Comparison of ENCODE assay signal across 1 cellular context in genomic region chr11:64249563-64250405, GRCh38.
TF ChIP-seq lines count a peak whose summit lies in the region.

No MANE protein-coding gene starts in this region.

TF ChIP-seq in HepG2, 621 proteins besides CTCF, POLR2A, EP300 and RAD21 (continued from another document):
- TF ChIP-seq HOXA7 (CRISPR knock-in tag; IDR thresholded peaks at IDR 0.05) (no peak), RFXAP (CRISPR knock-in tag; IDR thresholded peaks at IDR 0.05; ENCODE audit: borderline replicate concordance) (no peak), E2F5 (CRISPR knock-in tag; conservative IDR thresholded peaks at IDR 0.05) (no peak), ZNF501 (CRISPR knock-in tag; IDR thresholded peaks at IDR 0.05) (no peak), ZNF496 (CRISPR knock-in tag; IDR thresholded peaks at IDR 0.05; ENCODE audit: insufficient replicate concordance) (no peak), RAD51 (IDR thresholded peaks at IDR 0.05; ENCODE audit: borderline replicate concordance) (no peak), ZNF83 (CRISPR knock-in tag; IDR thresholded peaks at IDR 0.05; ENCODE audit: borderline replicate concordance) (no peak), IKZF1 (IDR thresholded peaks at IDR 0.05) (no peak), CBFB (CRISPR knock-in tag; IDR thresholded peaks at IDR 0.05) (no peak), NFYB (CRISPR knock-in tag; IDR thresholded peaks at IDR 0.05) (no peak), HOXA3 (CRISPR knock-in tag; IDR thresholded peaks at IDR 0.05) (no peak)
- TF ChIP-seq, protein P1, sequence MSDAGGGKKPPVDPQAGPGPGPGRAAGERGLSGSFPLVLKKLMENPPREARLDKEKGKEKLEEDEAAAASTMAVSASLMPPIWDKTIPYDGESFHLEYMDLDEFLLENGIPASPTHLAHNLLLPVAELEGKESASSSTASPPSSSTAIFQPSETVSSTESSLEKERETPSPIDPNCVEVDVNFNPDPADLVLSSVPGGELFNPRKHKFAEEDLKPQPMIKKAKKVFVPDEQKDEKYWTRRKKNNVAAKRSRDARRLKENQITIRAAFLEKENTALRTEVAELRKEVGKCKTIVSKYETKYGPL (CRISPR knock-in tag; IDR thresholded peaks at IDR 0.05) = no peak
- TF ChIP-seq, protein P2, sequence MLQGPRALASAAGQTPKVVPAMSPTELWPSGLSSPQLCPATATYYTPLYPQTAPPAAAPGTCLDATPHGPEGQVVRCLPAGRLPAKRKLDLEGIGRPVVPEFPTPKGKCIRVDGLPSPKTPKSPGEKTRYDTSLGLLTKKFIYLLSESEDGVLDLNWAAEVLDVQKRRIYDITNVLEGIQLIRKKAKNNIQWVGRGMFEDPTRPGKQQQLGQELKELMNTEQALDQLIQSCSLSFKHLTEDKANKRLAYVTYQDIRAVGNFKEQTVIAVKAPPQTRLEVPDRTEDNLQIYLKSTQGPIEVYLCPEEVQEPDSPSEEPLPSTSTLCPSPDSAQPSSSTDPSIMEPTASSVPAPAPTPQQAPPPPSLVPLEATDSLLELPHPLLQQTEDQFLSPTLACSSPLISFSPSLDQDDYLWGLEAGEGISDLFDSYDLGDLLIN (CRISPR knock-in tag; IDR thresholded peaks at IDR 0.05; ENCODE audit: borderline replicate concordance) = no peak
- TF ChIP-seq, protein P3, sequence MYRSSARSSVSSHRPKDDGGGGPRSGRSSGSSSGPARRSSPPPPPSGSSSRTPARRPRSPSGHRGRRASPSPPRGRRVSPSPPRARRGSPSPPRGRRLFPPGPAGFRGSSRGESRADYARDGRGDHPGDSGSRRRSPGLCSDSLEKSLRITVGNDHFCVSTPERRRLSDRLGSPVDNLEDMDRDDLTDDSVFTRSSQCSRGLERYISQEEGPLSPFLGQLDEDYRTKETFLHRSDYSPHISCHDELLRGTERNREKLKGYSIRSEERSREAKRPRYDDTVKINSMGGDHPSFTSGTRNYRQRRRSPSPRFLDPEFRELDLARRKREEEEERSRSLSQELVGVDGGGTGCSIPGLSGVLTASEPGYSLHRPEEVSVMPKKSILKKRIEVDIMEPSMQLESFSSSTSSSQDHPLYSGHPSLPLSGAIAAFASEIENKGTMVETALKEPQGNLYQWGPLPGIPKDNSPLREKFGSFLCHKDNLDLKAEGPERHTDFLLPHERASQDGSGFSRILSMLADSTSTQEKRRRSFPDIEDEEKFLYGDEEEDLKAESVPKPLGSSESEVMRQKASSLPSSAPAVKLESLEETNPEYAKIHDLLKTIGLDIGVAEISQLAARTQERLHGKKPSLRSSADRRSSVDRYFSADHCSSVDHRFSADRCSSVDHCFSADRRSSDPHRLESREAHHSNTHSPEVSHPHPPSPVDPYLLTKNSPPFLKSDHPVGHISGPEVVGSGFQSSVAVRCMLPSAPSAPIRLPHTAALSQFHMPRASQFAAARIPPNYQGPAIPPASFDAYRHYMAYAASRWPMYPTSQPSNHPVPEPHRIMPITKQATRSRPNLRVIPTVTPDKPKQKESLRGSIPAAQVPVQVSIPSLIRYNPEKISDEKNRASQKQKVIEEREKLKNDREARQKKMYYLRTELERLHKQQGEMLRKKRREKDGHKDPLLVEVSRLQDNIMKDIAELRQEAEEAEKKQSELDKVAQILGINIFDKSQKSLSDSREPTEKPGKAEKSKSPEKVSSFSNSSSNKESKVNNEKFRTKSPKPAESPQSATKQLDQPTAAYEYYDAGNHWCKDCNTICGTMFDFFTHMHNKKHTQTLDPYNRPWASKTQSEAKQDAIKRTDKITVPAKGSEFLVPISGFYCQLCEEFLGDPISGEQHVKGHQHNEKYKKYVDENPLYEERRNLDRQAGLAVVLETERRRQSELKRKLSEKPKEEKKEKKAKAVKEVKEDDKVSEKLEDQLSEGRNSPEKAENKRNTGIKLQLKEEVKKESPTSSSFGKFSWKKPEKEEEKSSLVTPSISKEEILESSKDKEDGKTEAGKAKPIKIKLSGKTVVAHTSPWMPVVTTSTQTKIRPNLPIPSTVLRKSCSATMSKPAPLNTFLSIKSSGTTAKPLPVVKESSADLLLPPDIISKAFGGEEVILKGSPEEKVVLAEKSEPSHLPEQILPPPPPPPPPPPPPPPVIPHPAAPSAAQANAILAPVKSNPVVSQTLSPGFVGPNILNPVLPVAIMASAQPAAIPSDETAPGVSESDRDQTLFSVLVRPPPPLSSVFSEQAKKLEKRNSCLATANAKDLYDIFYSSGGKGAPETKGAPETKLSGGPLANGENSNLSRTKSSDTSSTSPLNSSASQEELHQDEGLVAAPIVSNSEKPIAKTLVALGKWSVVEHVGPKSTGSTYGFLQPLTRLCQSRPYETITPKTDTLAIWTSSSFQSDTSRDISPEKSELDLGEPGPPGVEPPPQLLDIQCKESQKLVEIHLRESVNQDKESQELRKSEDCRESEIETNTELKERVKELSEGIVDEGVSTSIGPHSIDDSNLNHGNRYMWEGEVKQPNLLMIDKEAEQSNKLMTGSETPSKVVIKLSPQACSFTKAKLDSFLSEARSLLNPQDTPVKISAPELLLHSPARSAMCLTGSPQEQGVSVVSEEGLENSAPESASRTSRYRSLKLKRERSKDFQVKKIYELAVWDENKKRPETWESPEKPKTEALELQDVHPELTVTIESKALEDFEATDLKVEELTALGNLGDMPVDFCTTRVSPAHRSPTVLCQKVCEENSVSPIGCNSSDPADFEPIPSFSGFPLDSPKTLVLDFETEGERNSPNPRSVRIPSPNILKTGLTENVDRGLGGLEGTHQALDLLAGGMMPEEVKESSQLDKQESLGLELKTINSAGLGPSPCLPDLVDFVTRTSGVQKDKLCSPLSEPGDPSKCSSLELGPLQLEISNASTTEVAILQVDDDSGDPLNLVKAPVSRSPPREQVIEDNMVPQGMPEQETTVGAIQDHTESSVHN (CRISPR knock-in tag; IDR thresholded peaks at IDR 0.05) = no peak
